2 cellular contexts compared by ENCODE assay signal in the genomic region with DNA sequence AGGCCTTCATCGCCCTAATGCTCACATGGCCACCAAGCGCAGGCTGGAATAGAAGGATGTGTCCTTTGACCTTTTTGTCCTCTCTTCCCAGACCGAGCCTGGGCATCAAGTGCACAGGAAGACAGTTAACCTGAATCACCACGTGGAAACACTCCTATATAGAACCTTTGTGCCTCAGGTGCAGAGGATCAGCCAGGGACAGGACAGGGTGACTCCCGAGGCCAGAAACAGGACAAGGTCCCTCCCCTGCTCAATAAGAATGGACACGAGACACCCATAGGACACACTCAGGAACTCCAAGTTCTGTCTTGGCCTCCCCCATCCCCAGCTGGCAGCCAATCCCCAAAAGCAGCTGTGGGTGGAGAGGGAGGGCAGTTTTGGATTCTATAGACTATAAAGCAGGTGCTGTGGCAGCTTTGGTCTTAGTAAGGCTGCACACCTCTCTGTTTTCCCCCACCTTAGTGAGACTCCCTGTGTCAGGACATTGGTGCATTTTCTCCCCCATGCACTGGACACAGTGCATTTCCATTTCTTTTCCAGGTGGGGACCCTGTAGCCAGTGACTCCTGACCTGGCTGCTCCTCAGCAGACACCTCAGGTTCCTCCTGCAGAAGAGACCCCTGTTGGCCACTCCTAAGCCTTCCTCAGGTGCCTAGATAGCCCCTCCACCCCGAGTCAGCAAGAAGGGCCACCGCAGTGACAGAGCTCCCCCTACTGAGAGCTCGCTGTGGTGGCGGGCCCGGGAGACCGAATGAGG.
TF ChIP-seq lines count a peak whose summit lies in the region.

No MANE protein-coding gene starts in this region.

TF ChIP-seq in HEK293T, 16 proteins besides CTCF, POLR2A, EP300 and RAD21 (continued from another document):
- TF ChIP-seq PKNOX1 (IDR thresholded peaks at IDR 0.05) (no peak), FOXA1 (IDR thresholded peaks at IDR 0.05) (no peak), TARDBP (IDR thresholded peaks at IDR 0.05) (no peak)
TF ChIP-seq in HEK293T: peak in this region for 0.

TF ChIP-seq in HepG2, 621 proteins besides CTCF, POLR2A, EP300 and RAD21 (continued from another document and continues in another):
- TF ChIP-seq, protein P1, sequence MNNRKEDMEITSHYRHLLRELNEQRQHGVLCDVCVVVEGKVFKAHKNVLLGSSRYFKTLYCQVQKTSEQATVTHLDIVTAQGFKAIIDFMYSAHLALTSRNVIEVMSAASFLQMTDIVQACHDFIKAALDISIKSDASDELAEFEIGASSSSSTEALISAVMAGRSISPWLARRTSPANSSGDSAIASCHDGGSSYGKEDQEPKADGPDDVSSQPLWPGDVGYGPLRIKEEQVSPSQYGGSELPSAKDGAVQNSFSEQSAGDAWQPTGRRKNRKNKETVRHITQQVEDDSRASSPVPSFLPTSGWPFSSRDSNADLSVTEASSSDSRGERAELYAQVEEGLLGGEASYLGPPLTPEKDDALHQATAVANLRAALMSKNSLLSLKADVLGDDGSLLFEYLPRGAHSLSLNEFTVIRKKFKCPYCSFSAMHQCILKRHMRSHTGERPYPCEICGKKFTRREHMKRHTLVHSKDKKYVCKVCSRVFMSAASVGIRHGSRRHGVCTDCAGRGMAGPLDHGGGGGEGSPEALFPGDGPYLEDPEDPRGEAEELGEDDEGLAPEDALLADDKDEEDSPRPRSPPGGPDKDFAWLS (CRISPR knock-in tag; IDR thresholded peaks at IDR 0.05; ENCODE audit: borderline replicate concordance) = no peak
- TF ChIP-seq PITX1 (CRISPR knock-in tag; IDR thresholded peaks at IDR 0.05) (peak; percentile 55; the same call in 1 of the 2 replicates), ZNF251 (CRISPR knock-in tag; IDR thresholded peaks at IDR 0.05) (no peak), NAIF1 (CRISPR knock-in tag; IDR thresholded peaks at IDR 0.05; ENCODE audit: borderline replicate concordance) (no peak), MYC (CRISPR knock-in tag; IDR thresholded peaks at IDR 0.05; ENCODE audit: borderline replicate concordance) (peak; percentile 50; the same call in 1 of the 2 replicates), ZNF496 (CRISPR knock-in tag; IDR thresholded peaks at IDR 0.05; ENCODE audit: insufficient replicate concordance) (no peak), NFE2L2 (IDR thresholded peaks at IDR 0.05; ENCODE audit: low read length) (peak; percentile 47; the same call in 1 of the 2 replicates), FIP1L1 (IDR thresholded peaks at IDR 0.05; ENCODE audit: borderline replicate concordance, insufficient read depth, low read depth, low read length) (no peak), ZNF333 (CRISPR knock-in tag; IDR thresholded peaks at IDR 0.05; ENCODE audit: borderline replicate concordance) (no peak), KDM6A (CRISPR knock-in tag; IDR thresholded peaks at IDR 0.05; ENCODE audit: low read depth) (no peak), ZBTB8A (CRISPR knock-in tag; IDR thresholded peaks at IDR 0.05; ENCODE audit: borderline replicate concordance, low read depth) (no peak), ZC3H13 (CRISPR knock-in tag; IDR thresholded peaks at IDR 0.05) (no peak), ZNF230 (CRISPR knock-in tag; IDR thresholded peaks at IDR 0.05) (no peak; the same call in 1 of the 2 replicates), BCL6 (CRISPR knock-in tag; IDR thresholded peaks at IDR 0.05) (peak; percentile 65), NFYC (CRISPR knock-in tag; IDR thresholded peaks at IDR 0.05) (0 out of 2 replicates have a peak, but pooled peaks have one; percentile 35), SATB2 (CRISPR knock-in tag; IDR thresholded peaks at IDR 0.05) (no peak), ZNF770 (CRISPR knock-in tag; IDR thresholded peaks at IDR 0.05) (no peak), POGZ (CRISPR knock-in tag; IDR thresholded peaks at IDR 0.05) (peak; percentile 71; the same call in 1 of the 2 replicates), SAP130 (CRISPR knock-in tag; IDR thresholded peaks at IDR 0.05; ENCODE audit: low read depth) (peak; percentile 56; the same call in 1 of the 2 replicates), TGIF2 (CRISPR knock-in tag; IDR thresholded peaks at IDR 0.05) (no peak), GZF1 (CRISPR knock-in tag; IDR thresholded peaks at IDR 0.05) (no peak), YY1 (IDR thresholded peaks at IDR 0.05; ENCODE audit: insufficient read depth, insufficient replicate concordance, low read depth, low read length) (peak; percentile 77), ZNF549 (CRISPR knock-in tag; IDR thresholded peaks at IDR 0.05) (no peak), RFXANK (CRISPR knock-in tag; IDR thresholded peaks at IDR 0.05) (0 out of 2 replicates have a peak, but pooled peaks have one; percentile 57)
- TF ChIP-seq, protein P2, sequence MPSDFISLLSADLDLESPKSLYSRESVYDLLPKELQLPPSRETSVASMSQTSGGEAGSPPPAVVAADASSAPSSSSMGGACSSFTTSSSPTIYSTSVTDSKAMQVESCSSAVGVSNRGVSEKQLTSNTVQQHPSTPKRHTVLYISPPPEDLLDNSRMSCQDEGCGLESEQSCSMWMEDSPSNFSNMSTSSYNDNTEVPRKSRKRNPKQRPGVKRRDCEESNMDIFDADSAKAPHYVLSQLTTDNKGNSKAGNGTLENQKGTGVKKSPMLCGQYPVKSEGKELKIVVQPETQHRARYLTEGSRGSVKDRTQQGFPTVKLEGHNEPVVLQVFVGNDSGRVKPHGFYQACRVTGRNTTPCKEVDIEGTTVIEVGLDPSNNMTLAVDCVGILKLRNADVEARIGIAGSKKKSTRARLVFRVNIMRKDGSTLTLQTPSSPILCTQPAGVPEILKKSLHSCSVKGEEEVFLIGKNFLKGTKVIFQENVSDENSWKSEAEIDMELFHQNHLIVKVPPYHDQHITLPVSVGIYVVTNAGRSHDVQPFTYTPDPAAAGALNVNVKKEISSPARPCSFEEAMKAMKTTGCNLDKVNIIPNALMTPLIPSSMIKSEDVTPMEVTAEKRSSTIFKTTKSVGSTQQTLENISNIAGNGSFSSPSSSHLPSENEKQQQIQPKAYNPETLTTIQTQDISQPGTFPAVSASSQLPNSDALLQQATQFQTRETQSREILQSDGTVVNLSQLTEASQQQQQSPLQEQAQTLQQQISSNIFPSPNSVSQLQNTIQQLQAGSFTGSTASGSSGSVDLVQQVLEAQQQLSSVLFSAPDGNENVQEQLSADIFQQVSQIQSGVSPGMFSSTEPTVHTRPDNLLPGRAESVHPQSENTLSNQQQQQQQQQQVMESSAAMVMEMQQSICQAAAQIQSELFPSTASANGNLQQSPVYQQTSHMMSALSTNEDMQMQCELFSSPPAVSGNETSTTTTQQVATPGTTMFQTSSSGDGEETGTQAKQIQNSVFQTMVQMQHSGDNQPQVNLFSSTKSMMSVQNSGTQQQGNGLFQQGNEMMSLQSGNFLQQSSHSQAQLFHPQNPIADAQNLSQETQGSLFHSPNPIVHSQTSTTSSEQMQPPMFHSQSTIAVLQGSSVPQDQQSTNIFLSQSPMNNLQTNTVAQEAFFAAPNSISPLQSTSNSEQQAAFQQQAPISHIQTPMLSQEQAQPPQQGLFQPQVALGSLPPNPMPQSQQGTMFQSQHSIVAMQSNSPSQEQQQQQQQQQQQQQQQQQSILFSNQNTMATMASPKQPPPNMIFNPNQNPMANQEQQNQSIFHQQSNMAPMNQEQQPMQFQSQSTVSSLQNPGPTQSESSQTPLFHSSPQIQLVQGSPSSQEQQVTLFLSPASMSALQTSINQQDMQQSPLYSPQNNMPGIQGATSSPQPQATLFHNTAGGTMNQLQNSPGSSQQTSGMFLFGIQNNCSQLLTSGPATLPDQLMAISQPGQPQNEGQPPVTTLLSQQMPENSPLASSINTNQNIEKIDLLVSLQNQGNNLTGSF (CRISPR knock-in tag; IDR thresholded peaks at IDR 0.05) = no peak
- TF ChIP-seq, protein P3, sequence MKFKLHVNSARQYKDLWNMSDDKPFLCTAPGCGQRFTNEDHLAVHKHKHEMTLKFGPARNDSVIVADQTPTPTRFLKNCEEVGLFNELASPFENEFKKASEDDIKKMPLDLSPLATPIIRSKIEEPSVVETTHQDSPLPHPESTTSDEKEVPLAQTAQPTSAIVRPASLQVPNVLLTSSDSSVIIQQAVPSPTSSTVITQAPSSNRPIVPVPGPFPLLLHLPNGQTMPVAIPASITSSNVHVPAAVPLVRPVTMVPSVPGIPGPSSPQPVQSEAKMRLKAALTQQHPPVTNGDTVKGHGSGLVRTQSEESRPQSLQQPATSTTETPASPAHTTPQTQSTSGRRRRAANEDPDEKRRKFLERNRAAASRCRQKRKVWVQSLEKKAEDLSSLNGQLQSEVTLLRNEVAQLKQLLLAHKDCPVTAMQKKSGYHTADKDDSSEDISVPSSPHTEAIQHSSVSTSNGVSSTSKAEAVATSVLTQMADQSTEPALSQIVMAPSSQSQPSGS (CRISPR knock-in tag; IDR thresholded peaks at IDR 0.05) = peak; percentile 44; the same call in 1 of the 2 replicates
- TF ChIP-seq, protein P4, sequence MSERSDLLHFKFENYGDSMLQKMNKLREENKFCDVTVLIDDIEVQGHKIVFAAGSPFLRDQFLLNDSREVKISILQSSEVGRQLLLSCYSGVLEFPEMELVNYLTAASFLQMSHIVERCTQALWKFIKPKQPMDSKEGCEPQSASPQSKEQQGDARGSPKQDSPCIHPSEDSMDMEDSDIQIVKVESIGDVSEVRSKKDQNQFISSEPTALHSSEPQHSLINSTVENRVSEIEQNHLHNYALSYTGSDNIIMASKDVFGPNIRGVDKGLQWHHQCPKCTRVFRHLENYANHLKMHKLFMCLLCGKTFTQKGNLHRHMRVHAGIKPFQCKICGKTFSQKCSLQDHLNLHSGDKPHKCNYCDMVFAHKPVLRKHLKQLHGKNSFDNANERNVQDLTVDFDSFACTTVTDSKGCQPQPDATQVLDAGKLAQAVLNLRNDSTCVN (CRISPR knock-in tag; IDR thresholded peaks at IDR 0.05; ENCODE audit: borderline replicate concordance) = peak; percentile 55; the same call in 1 of the 2 replicates
- TF ChIP-seq, protein P5, sequence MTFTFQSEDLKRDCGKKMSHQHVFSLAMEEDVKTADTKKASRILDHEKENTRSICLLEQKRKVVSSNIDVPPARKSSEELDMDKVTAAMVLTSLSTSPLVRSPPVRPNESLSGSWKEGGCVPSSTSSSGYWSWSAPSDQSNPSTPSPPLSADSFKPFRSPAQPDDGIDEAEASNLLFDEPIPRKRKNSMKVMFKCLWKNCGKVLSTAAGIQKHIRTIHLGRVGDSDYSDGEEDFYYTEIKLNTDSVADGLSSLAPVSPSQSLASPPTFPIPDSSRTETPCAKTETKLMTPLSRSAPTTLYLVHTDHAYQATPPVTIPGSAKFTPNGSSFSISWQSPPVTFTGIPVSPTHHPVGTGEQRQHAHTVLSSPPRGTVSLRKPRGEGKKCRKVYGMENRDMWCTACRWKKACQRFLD (CRISPR knock-in tag; IDR thresholded peaks at IDR 0.05; ENCODE audit: borderline replicate concordance) = no peak
- TF ChIP-seq, protein P6, sequence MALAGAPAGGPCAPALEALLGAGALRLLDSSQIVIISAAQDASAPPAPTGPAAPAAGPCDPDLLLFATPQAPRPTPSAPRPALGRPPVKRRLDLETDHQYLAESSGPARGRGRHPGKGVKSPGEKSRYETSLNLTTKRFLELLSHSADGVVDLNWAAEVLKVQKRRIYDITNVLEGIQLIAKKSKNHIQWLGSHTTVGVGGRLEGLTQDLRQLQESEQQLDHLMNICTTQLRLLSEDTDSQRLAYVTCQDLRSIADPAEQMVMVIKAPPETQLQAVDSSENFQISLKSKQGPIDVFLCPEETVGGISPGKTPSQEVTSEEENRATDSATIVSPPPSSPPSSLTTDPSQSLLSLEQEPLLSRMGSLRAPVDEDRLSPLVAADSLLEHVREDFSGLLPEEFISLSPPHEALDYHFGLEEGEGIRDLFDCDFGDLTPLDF (CRISPR knock-in tag; IDR thresholded peaks at IDR 0.05) = no peak
- TF ChIP-seq, protein P7, sequence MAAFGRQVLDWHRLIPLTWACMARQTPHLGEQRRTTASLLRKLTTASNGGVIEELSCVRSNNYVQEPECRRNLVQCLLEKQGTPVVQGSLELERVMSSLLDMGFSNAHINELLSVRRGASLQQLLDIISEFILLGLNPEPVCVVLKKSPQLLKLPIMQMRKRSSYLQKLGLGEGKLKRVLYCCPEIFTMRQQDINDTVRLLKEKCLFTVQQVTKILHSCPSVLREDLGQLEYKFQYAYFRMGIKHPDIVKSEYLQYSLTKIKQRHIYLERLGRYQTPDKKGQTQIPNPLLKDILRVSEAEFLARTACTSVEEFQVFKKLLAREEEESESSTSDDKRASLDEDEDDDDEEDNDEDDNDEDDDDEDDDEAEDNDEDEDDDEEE (CRISPR knock-in tag; IDR thresholded peaks at IDR 0.05) = no peak
- TF ChIP-seq, protein P8, sequence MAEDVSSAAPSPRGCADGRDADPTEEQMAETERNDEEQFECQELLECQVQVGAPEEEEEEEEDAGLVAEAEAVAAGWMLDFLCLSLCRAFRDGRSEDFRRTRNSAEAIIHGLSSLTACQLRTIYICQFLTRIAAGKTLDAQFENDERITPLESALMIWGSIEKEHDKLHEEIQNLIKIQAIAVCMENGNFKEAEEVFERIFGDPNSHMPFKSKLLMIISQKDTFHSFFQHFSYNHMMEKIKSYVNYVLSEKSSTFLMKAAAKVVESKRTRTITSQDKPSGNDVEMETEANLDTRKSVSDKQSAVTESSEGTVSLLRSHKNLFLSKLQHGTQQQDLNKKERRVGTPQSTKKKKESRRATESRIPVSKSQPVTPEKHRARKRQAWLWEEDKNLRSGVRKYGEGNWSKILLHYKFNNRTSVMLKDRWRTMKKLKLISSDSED (CRISPR knock-in tag; IDR thresholded peaks at IDR 0.05) = no peak
